ENCODE assay signal across 9 cellular contexts in the genomic region with DNA sequence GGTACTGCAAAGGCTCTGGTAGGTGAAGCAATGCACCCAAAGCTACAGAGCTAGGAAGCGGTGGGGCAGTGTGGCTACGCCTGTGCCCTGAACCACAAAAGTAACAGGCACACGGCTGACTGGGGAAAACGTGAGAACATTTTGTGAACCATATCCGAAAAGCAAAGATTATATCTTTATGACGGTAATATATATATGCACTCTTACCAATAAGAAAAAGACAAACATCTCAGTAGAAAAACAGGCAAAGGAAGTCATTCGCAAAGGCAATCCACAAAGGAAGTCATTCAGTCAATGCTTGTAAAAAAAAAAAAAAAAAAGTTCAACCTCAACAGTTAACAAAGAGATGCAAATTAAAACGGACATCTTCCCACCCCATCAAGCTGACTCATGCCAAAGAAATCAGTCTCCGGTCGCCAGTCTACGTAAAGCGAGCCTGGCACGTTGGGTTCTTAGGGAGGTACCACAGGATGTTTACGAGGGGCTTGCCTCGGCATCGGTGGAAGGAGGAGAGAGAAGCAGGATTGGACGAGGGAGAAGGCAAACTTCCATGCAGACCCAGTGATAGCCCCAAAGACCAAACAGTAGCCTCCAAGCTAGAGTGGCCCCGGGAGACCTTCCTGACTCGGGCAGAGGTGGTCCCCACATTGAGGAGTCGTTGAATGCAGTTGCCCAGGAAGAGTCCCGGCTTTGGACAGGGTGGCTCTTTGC. TPM values are rescaled to one million over a fixed set of nuclear protein-coding genes. Genes with fewer than 3 reads are reported as not detected.
A peak's percentile ranks its signal among the peaks of the same experiment; 100 is the strongest.
DNase-seq lines count a peak whose midpoint lies in the region.
"Had no signal": no experiment of that assay in that cellular context is flagged by ENCODE, and none has a peak within 500 bp of the region (broad histone marks: within the 10 kb centered on the region; RNA-seq: fewer than 3 reads in every experiment).

No MANE protein-coding gene starts in this region.

- DNase-seq in GM04504 (ENCODE audit: low read depth) (peak; percentile 34), NCI-H526 (lab: John Stamatoyannopoulos, UW) (peak; percentile 93 to 95), activated T-cell treated with anti-CD3 and anti-CD28 coated beads for 48 hours (ENCODE audit: low read depth) (peak; percentile 55), glomerular endothelial cell (ENCODE audit: extremely low read depth, low read depth, low spot score) (peak; percentile 69), hypothalamus (lab: John Stamatoyannopoulos, UW) (no peak), SK-N-DZ (ENCODE audit: low spot score) (no peak), superior temporal gyrus (ENCODE audit: extremely low spot score) (no peak)
- peak; percentile 73 for DNase-seq in stimulated activated CD4-positive, alpha-beta T cell treated with anti-CD3 and anti-CD28 coated beads, Interleukin-1b, Interleukin-23, amount 100 ng/mL, for 48 hours
- DNase-seq: IMR-90 had no signal

RNA-seq across cellular contexts. Expression of a gene that starts 39.4 kb away (rescaled TPM):
- 63.6 and 66.9 TPM in 2 replicates for total RNA-seq in glomerular endothelial cell
- polyA plus RNA-seq in SK-N-DZ (2014; cell fraction: cytosol; rRNA removed) = 33.0 and 34.3 TPM in 2 replicates
- 31.6 and 43.3 TPM in 2 replicates for polyA plus RNA-seq in SK-N-DZ (2014; cell fraction: nucleus; rRNA removed)

Comparison
In these comparisons a context has a peak if more than half of its experiments do, and no peak if none do; other contexts are left out.
1. DNase-seq: peak in GM04504 (single experiment), NCI-H526 (2 of 2), activated T-cell treated with anti-CD3 and anti-CD28 coated beads for 48 hours (single experiment), glomerular endothelial cell (single experiment) and stimulated activated CD4-positive, alpha-beta T cell treated with anti-CD3 and anti-CD28 coated beads, Interleukin-1b, Interleukin-23, amount 100 ng/mL, for 48 hours (single experiment); none in hypothalamus (0 of 51), SK-N-DZ (single experiment) and superior temporal gyrus (single experiment).